In genomic region chr3:194101592-194102432, GRCh38 we compare ENCODE assay signal across 1 cellular context.
TF ChIP-seq lines count a peak whose summit lies in the region.

No MANE protein-coding gene starts in this region.

TF ChIP-seq in HepG2, 621 proteins besides CTCF, POLR2A, EP300 and RAD21 (continued from another document):
- TF ChIP-seq ZBTB39 (CRISPR knock-in tag; IDR thresholded peaks at IDR 0.05) (no peak), ZNF644 (CRISPR knock-in tag; IDR thresholded peaks at IDR 0.05; ENCODE audit: low read depth) (peak; percentile 86), PAX8 (CRISPR knock-in tag; IDR thresholded peaks at IDR 0.05; ENCODE audit: borderline replicate concordance) (0 out of 2 replicates have a peak, but pooled peaks have one; percentile 78), ATF7 (IDR thresholded peaks at IDR 0.05) (no peak), ATF7 (CRISPR knock-in tag; IDR thresholded peaks at IDR 0.05) (0 out of 2 replicates have a peak, but pooled peaks have one; percentile 58), THYN1 (CRISPR knock-in tag; IDR thresholded peaks at IDR 0.05; ENCODE audit: borderline replicate concordance, low read depth) (no peak), SMAD9 (CRISPR knock-in tag; IDR thresholded peaks at IDR 0.05) (no peak), PRDM10 (CRISPR knock-in tag; IDR thresholded peaks at IDR 0.05; ENCODE audit: low read depth) (peak; percentile 82), HOXA9 (CRISPR knock-in tag; IDR thresholded peaks at IDR 0.05; ENCODE audit: borderline replicate concordance) (no peak), FOSL1 (CRISPR knock-in tag; IDR thresholded peaks at IDR 0.05; ENCODE audit: borderline replicate concordance) (no peak), SNAPC2 (CRISPR knock-in tag; IDR thresholded peaks at IDR 0.05) (no peak), ETV6 (CRISPR knock-in tag; conservative IDR thresholded peaks at IDR 0.05) (no peak), IKZF5 (CRISPR knock-in tag; IDR thresholded peaks at IDR 0.05) (peak; percentile 61; the same call in 1 of the 2 replicates), MZF1 (CRISPR knock-in tag; IDR thresholded peaks at IDR 0.05; ENCODE audit: borderline replicate concordance) (no peak), ZIK1 (CRISPR knock-in tag; IDR thresholded peaks at IDR 0.05; ENCODE audit: borderline replicate concordance, low read depth) (no peak), RXRB (CRISPR knock-in tag; IDR thresholded peaks at IDR 0.05; ENCODE audit: borderline replicate concordance) (peak; percentile 86; the same call in 1 of the 2 replicates), LRRFIP1 (CRISPR knock-in tag; conservative IDR thresholded peaks at IDR 0.05) (no peak), ZNF253 (CRISPR knock-in tag; IDR thresholded peaks at IDR 0.05; ENCODE audit: borderline replicate concordance) (no peak), ZNF275 (CRISPR knock-in tag; IDR thresholded peaks at IDR 0.05; ENCODE audit: borderline replicate concordance) (no peak), BCL6 (CRISPR knock-in tag; IDR thresholded peaks at IDR 0.05) (peak; percentile 67), ZKSCAN8 (CRISPR knock-in tag; IDR thresholded peaks at IDR 0.05; ENCODE audit: borderline replicate concordance) (peak; percentile 18; the same call in 1 of the 2 replicates), ZFX (CRISPR knock-in tag; IDR thresholded peaks at IDR 0.05; ENCODE audit: low read depth) (peak; percentile 30; the same call in 1 of the 2 replicates), NFE2 (CRISPR knock-in tag; IDR thresholded peaks at IDR 0.05) (no peak), ZNF691 (CRISPR knock-in tag; IDR thresholded peaks at IDR 0.05; ENCODE audit: borderline replicate concordance, low read depth) (peak; percentile 71; the same call in 1 of the 2 replicates), PAF1 (CRISPR knock-in tag; IDR thresholded peaks at IDR 0.05) (no peak), ZC3H4 (CRISPR knock-in tag; IDR thresholded peaks at IDR 0.05; ENCODE audit: borderline replicate concordance) (no peak), PRPF4 (IDR thresholded peaks at IDR 0.05; ENCODE audit: low read depth, low read length, poor library complexity, severe bottlenecking) (no peak), ZBTB8A (CRISPR knock-in tag; IDR thresholded peaks at IDR 0.05; ENCODE audit: borderline replicate concordance, low read depth) (no peak), MEF2D (CRISPR knock-in tag; IDR thresholded peaks at IDR 0.05) (peak; percentile 36; the same call in 1 of the 2 replicates), CBFB (CRISPR knock-in tag; IDR thresholded peaks at IDR 0.05) (no peak; the same call in 1 of the 2 replicates), ZNF841 (CRISPR knock-in tag; IDR thresholded peaks at IDR 0.05; ENCODE audit: borderline replicate concordance) (no peak), NCOA5 (CRISPR knock-in tag; IDR thresholded peaks at IDR 0.05) (no peak), ATRX (CRISPR knock-in tag; IDR thresholded peaks at IDR 0.05; ENCODE audit: borderline replicate concordance) (no peak), ZNF101 (CRISPR knock-in tag; IDR thresholded peaks at IDR 0.05; ENCODE audit: borderline replicate concordance, low read depth) (no peak), MED8 (CRISPR knock-in tag; IDR thresholded peaks at IDR 0.05; ENCODE audit: insufficient replicate concordance) (no peak), FOXC1 (CRISPR knock-in tag; IDR thresholded peaks at IDR 0.05; ENCODE audit: borderline replicate concordance) (no peak), E2F5 (CRISPR knock-in tag; conservative IDR thresholded peaks at IDR 0.05) (no peak), ZNF547 (CRISPR knock-in tag; IDR thresholded peaks at IDR 0.05) (no peak), KDM6A (CRISPR knock-in tag; IDR thresholded peaks at IDR 0.05; ENCODE audit: low read depth) (peak; percentile 76), SMARCC2 (IDR thresholded peaks at IDR 0.05) (no peak), GFI1 (CRISPR knock-in tag; IDR thresholded peaks at IDR 0.05; ENCODE audit: borderline replicate concordance) (peak; percentile 64)
